ENCODE assay signal across 8 cellular contexts in genomic region chr5:138274189-138274853, GRCh38. TPM values are rescaled to one million over a fixed set of nuclear protein-coding genes. Genes with fewer than 3 reads are reported as not detected.
A peak's percentile ranks its signal among the peaks of the same experiment; 100 is the strongest.
DNase-seq lines count a peak whose midpoint lies in the region; ATAC-seq and TF ChIP-seq lines count a peak whose summit lies in the region.

GFRA3 (minus strand) TSS chr5:138274621; CDS start chr5:138274424, 197 bp downstream.

- TF ChIP-seq POLR2A in stomach (IDR thresholded peaks at IDR 0.05), result no peak

- peaks cover 0 to 39% (median 13%) of the 10 kb centered on the region in 3 donors for H3K27me3 ChIP-seq in stomach

- peaks cover 4% of the 10 kb centered on the region for H3K4me1 Mint-ChIP-seq in activated CD4-positive, alpha-beta T cell treated with anti-CD3 and anti-CD28 coated beads, Interleukin-2, amount 10 ng/mL, durations not matched to agents 24 days and 14 days
- peaks cover 13% of the 10 kb centered on the region for H3K4me1 Mint-ChIP-seq in activated naive CD8-positive, alpha-beta T cell treated with anti-CD3 and anti-CD28 coated beads for 36 hours

- WGBS in stomach, 5 donors, result 2 to 4% (median 2%) methylated on average over 14 to 62 of the region's 62 CpGs

- no peaks in the 10 kb centered on the region for H3K9me3 Mint-ChIP-seq in activated CD4-positive, alpha-beta T cell treated with anti-CD3 and anti-CD28 coated beads, Interleukin-2, amount 10 ng/mL, durations not matched to agents 24 days and 14 days
- H3K9me3 Mint-ChIP-seq in activated naive CD8-positive, alpha-beta T cell treated with anti-CD3 and anti-CD28 coated beads for 36 hours, result no peaks in the 10 kb centered on the region

- peak within 1 kb of the TSS in 2 of 5 donors; percentile 19 to 20 for H3K27ac ChIP-seq in stomach

- peak within 1 kb of the TSS; percentile 52 for H3K4me3 Mint-ChIP-seq in activated CD4-positive, alpha-beta T cell treated with anti-CD3 and anti-CD28 coated beads, Interleukin-2, amount 10 ng/mL, durations not matched to agents 24 days and 14 days
- peak within 1 kb of the TSS; percentile 63 for H3K4me3 Mint-ChIP-seq in activated naive CD8-positive, alpha-beta T cell treated with anti-CD3 and anti-CD28 coated beads for 36 hours

- H3K4me1 ChIP-seq in stomach, result peaks cover 6 to 20% (median 13%) of the 10 kb centered on the region in 4 donors

- peak within 1 kb of the TSS; percentile 48 for H3K4me3 ChIP-seq in iPS-18c (ENCODE audit: insufficient read depth, low read depth, low read length)
- H3K4me3 ChIP-seq in stomach, result peak within 1 kb of the TSS; percentile 38 to 50 (median 45)

- DNase-seq in activated CD4-positive, alpha-beta T cell treated with anti-CD3 and anti-CD28 coated beads, Interleukin-2, amount 10 ng/mL, durations not matched to agents 24 days and 14 days, result peak; percentile 59
- no peak for DNase-seq in activated CD4-positive, alpha-beta T cell treated with anti-CD3 and anti-CD28 coated beads, Interleukin-2, amount 50 U/mL, for 4 hours
- DNase-seq in activated naive CD8-positive, alpha-beta T cell treated with anti-CD3 and anti-CD28 coated beads for 36 hours, result peak; percentile 39
- DNase-seq in stomach (no peak), NCI-H1048 (lab: John Stamatoyannopoulos, UW) (no peak)

- no peaks in the 10 kb centered on the region for H3K36me3 ChIP-seq in stomach

- no peak for ATAC-seq in HG03095 (IDR thresholded peaks at IDR 0.05; ENCODE audit: unreplicated experiment)
- no peak for ATAC-seq in HG03039 (IDR thresholded peaks at IDR 0.05; ENCODE audit: unreplicated experiment)

- H3K27ac Mint-ChIP-seq in activated CD4-positive, alpha-beta T cell treated with anti-CD3 and anti-CD28 coated beads, Interleukin-2, amount 10 ng/mL, durations not matched to agents 24 days and 14 days, result no peak within 1 kb of the TSS
- no peak within 1 kb of the TSS for H3K27ac Mint-ChIP-seq in activated naive CD8-positive, alpha-beta T cell treated with anti-CD3 and anti-CD28 coated beads for 36 hours

- peaks cover 32% of the 10 kb centered on the region for H3K27me3 Mint-ChIP-seq in activated CD4-positive, alpha-beta T cell treated with anti-CD3 and anti-CD28 coated beads, Interleukin-2, amount 10 ng/mL, durations not matched to agents 24 days and 14 days
- peaks cover 54% of the 10 kb centered on the region for H3K27me3 Mint-ChIP-seq in activated naive CD8-positive, alpha-beta T cell treated with anti-CD3 and anti-CD28 coated beads for 36 hours

- intact Hi-C loops in activated CD4-positive, alpha-beta T cell treated with anti-CD3 and anti-CD28 coated beads, Interleukin-2, amount 10 ng/mL, durations not matched to agents 24 days and 14 days (cut with micrococcal nuclease), result no loop called here
- intact Hi-C loops in stomach (cut with DNase I; ENCODE audit: low total_unique reads), result no loop called here

- TF ChIP-seq EP300 in stomach (IDR thresholded peaks at IDR 0.05), result no peak

- TF ChIP-seq CTCF in stomach (IDR thresholded peaks at IDR 0.05), result no peak

- H3K9me3 ChIP-seq in iPS-18c (ENCODE audit: control insufficient read depth, insufficient read depth, low read length) (no peaks in the 10 kb centered on the region), stomach (no peaks in the 10 kb centered on the region)

- H3K36me3 Mint-ChIP-seq in activated CD4-positive, alpha-beta T cell treated with anti-CD3 and anti-CD28 coated beads, Interleukin-2, amount 10 ng/mL, durations not matched to agents 24 days and 14 days (ENCODE audit: low read depth), result no peaks in the 10 kb centered on the region
- no peaks in the 10 kb centered on the region for H3K36me3 Mint-ChIP-seq in activated naive CD8-positive, alpha-beta T cell treated with anti-CD3 and anti-CD28 coated beads for 36 hours

RNA-seq across cellular contexts. Expression of gene GFRA3, which starts in this region (rescaled TPM):
- total RNA-seq in activated CD4-positive, alpha-beta T cell treated with anti-CD3 and anti-CD28 coated beads, Interleukin-2, amount 10 ng/mL, durations not matched to agents 24 days and 14 days, result not detected in 2 replicates
- under 1 TPM in 1 of 2 experiments, not detected in 1; 0.18 TPM for total RNA-seq in activated naive CD8-positive, alpha-beta T cell treated with anti-CD3 and anti-CD28 coated beads for 36 hours
- total RNA-seq in stomach, result 1 to 10 TPM in 1 of 5 donors, under 1 TPM in 1, not detected in 3; 0.55 to 4.1 TPM
- polyA plus RNA-seq in stomach, result 1 to 10 TPM; 1.5 to 2.0 (median 1.8) TPM

Comparison
In these comparisons a context has a peak if more than half of its experiments do, and no peak if none do; other contexts are left out.
1. Peak in DNase-seq in activated CD4-positive, alpha-beta T cell treated with anti-CD3 and anti-CD28 coated beads, Interleukin-2, amount 10 ng/mL, durations not matched to agents 24 days and 14 days; RNA of the gene not detected or under 1 TPM.
2. Peak in DNase-seq in activated naive CD8-positive, alpha-beta T cell treated with anti-CD3 and anti-CD28 coated beads for 36 hours; RNA of the gene not detected or under 1 TPM.